Comparison of ENCODE assay signal across 18 cellular contexts in genomic region chr11:1295591-1295990, GRCh38. TPM values are rescaled to one million over a fixed set of nuclear protein-coding genes. Genes with fewer than 3 reads are reported as not detected.
DNase-seq lines count a peak whose midpoint lies in the region; ATAC-seq and TF ChIP-seq lines count a peak whose summit lies in the region.
"Had no signal": no experiment of that assay in that cellular context is flagged by ENCODE, and none has a peak within 500 bp of the region (broad histone marks: within the 10 kb centered on the region; RNA-seq: fewer than 3 reads in every experiment).

No MANE protein-coding gene starts in this region.

- H3K23ac ChIP-seq in trophoblast cell (ENCODE audit: low read length), result no peak overlapping the region

- H3K4me3 ChIP-seq in dorsolateral prefrontal cortex (peak overlapping the region in 2 of 59 donors; percentile 10 to 27), trophoblast cell (ENCODE audit: low read depth, low read length) (peak overlapping the region; percentile 27), upper lobe of right lung (no peak overlapping the region)
- H3K4me3 ChIP-seq: Peyer's patch had no signal

- H3K4me3 Mint-ChIP-seq in activated naive CD4-positive, alpha-beta T cell treated with anti-CD3 and anti-CD28 coated beads, Interleukin-2, amount 10 ng/mL, durations not matched to agents 7 days and 5 days, result no peak overlapping the region
- H3K4me3 Mint-ChIP-seq: B cell, HFFc6 had no signal

- no peak overlapping the region for H4K12ac ChIP-seq in trophoblast cell (ENCODE audit: low read depth, low read length)

- no peak overlapping the region for H2AK5ac ChIP-seq in trophoblast cell (ENCODE audit: low read length)

- H3K9me3 ChIP-seq in trophoblast cell (ENCODE audit: insufficient read depth, low read depth, low read length), result peaks cover 4% of the 10 kb centered on the region
- H3K9me3 ChIP-seq in upper lobe of right lung, result no peaks in the 10 kb centered on the region
- H3K9me3 ChIP-seq: Peyer's patch had no signal

- H2BK5ac ChIP-seq in trophoblast cell (ENCODE audit: low read depth, low read length, poor library complexity), result no peak overlapping the region

- H3K36me3 Mint-ChIP-seq in activated naive CD4-positive, alpha-beta T cell treated with anti-CD3 and anti-CD28 coated beads, Interleukin-2, amount 10 ng/mL, durations not matched to agents 7 days and 5 days, result peaks cover 4% of the 10 kb centered on the region

- H3K9me3 Mint-ChIP-seq in activated naive CD4-positive, alpha-beta T cell treated with anti-CD3 and anti-CD28 coated beads, Interleukin-2, amount 10 ng/mL, durations not matched to agents 7 days and 5 days, result no peaks in the 10 kb centered on the region
- H3K9me3 Mint-ChIP-seq: HFFc6 had no signal

- H2AFZ ChIP-seq in trophoblast cell (ENCODE audit: insufficient read depth, low read length, poor library complexity), result no peak overlapping the region

- H3K27ac ChIP-seq in dorsolateral prefrontal cortex (peak overlapping the region in 47 of 59 donors; percentile 3 to 86 (median 48)), trophoblast cell (ENCODE audit: low read depth, low read length) (no peak overlapping the region), upper lobe of right lung (no peak overlapping the region)
- H3K27ac ChIP-seq: Peyer's patch had no signal

- ATAC-seq in upper lobe of right lung (no peak), HG02852 (IDR thresholded peaks at IDR 0.05; ENCODE audit: unreplicated experiment) (no peak)

- no peak for TF ChIP-seq CTCF in dorsolateral prefrontal cortex (IDR thresholded peaks at IDR 0.05 in 54 of 56, conservative IDR thresholded peaks at IDR 0.05 in 2 of 56; ENCODE audit: low read depth in 1 of 56, partially characterized antibody in 56 of 56)
- no peak for TF ChIP-seq CTCF in upper lobe of right lung (IDR thresholded peaks at IDR 0.05)

- H3K4me2 ChIP-seq in trophoblast cell (ENCODE audit: low read length), result no peak overlapping the region

- H3K27me3 ChIP-seq in dorsolateral prefrontal cortex (no peaks in the 10 kb centered on the region), trophoblast cell (ENCODE audit: insufficient read depth, low read length) (no peaks in the 10 kb centered on the region), upper lobe of right lung (no peaks in the 10 kb centered on the region)
- H3K27me3 ChIP-seq: Peyer's patch had no signal

- DNase-seq in activated naive CD4-positive, alpha-beta T cell treated with anti-CD3 and anti-CD28 coated beads, Interleukin-2, amount 10 ng/mL, durations not matched to agents 7 days and 5 days, result peak; percentile 6
- DNase-seq in activated naive CD4-positive, alpha-beta T cell (lab: John Stamatoyannopoulos, UW), result no peak
- peak in 5 of 10 donors; percentile 19 to 55 (median 28) for DNase-seq in dorsolateral prefrontal cortex
- no peak for DNase-seq in trophoblast cell
- DNase-seq in upper lobe of right lung, result peak; percentile 62
- no peak for DNase-seq in stimulated activated CD4-positive, alpha-beta T cell treated with anti-CD3 and anti-CD28 coated beads, Interleukin-4, amount 100 ng/mL, for 4 hours
- DNase-seq: DMS79 treated with DMSO at 0.1 percent for 48 hours; HFFc6; KG1; NCI-H1105 treated with DMSO at 0.1 percent for 48 hours; NCI-H1694; NCI-H2081 treated with DMSO at 0.1 percent for 48 hours; NCI-H510A; NCI-H748 treated with DMSO at 0.1 percent for 48 hours; NK-92 treated with Interleukin-12 subunit alpha and Interleukin-12 subunit beta, amount 100 ng/mL, for 24 hours had no signal

- H3K9ac ChIP-seq in trophoblast cell (ENCODE audit: low read length), result no peak overlapping the region

- no peaks in the 10 kb centered on the region for H3K27me3 Mint-ChIP-seq in activated naive CD4-positive, alpha-beta T cell treated with anti-CD3 and anti-CD28 coated beads, Interleukin-2, amount 10 ng/mL, durations not matched to agents 7 days and 5 days
- H3K27me3 Mint-ChIP-seq: B cell had no signal

- peaks cover 6% of the 10 kb centered on the region in 2 experiments for H3K4me1 ChIP-seq in trophoblast cell (ENCODE audit: control insufficient read depth in 1 of 2, insufficient read depth in 2 of 2, low read length in 2 of 2)
- H3K4me1 ChIP-seq in upper lobe of right lung, result peaks cover 32% of the 10 kb centered on the region

- H3K4me1 Mint-ChIP-seq in activated naive CD4-positive, alpha-beta T cell treated with anti-CD3 and anti-CD28 coated beads, Interleukin-2, amount 10 ng/mL, durations not matched to agents 7 days and 5 days, result no peaks in the 10 kb centered on the region

- H3K27ac Mint-ChIP-seq in activated naive CD4-positive, alpha-beta T cell treated with anti-CD3 and anti-CD28 coated beads, Interleukin-2, amount 10 ng/mL, durations not matched to agents 7 days and 5 days, result no peak overlapping the region
- H3K27ac Mint-ChIP-seq: B cell, HFFc6 had no signal

- no peak overlapping the region for H3K4ac ChIP-seq in trophoblast cell (ENCODE audit: low read depth, low read length)

- peaks cover 5% of the 10 kb centered on the region for H3K79me2 ChIP-seq in trophoblast cell (ENCODE audit: control insufficient read depth, insufficient read depth, low read length, poor library complexity)

- no CpG with 5 or more reads among the region's 23 CpGs for WGBS in trophoblast cell (ENCODE audit: extremely low coverage, insufficient coverage, insufficient read length)

- H3K18ac ChIP-seq in trophoblast cell (ENCODE audit: low read length), result peak overlapping the region; percentile 19

- no peaks in the 10 kb centered on the region for H3K79me1 ChIP-seq in trophoblast cell (ENCODE audit: low read length)

- no peak overlapping the region for H4K91ac ChIP-seq in trophoblast cell (ENCODE audit: low read depth, low read length)

- H3K14ac ChIP-seq in trophoblast cell (ENCODE audit: low read length), result no peak overlapping the region

- no peak overlapping the region for H2BK120ac ChIP-seq in trophoblast cell (ENCODE audit: insufficient read depth, low read length, poor library complexity)

- H4K8ac ChIP-seq in trophoblast cell (ENCODE audit: low read depth, low read length), result no peak overlapping the region

- CTCF ChIA-PET in activated naive CD4-positive, alpha-beta T cell treated with anti-CD3 and anti-CD28 coated beads, Interleukin-2, amount 10 ng/mL, durations not matched to agents 7 days and 5 days (lab: Charles Lee), result no interaction called here

- peaks cover 56 to 60% of the 10 kb centered on the region in 2 experiments for H3K36me3 ChIP-seq in trophoblast cell (ENCODE audit: control insufficient read depth in 1 of 2, insufficient read depth in 2 of 2, low read length in 2 of 2)
- H3K36me3 ChIP-seq in upper lobe of right lung, result peaks cover 20% of the 10 kb centered on the region

- intact Hi-C loops in dorsolateral prefrontal cortex (cut with DNase I), result loop anchor here in 1 of 2 donors (5.0 kb wide), 1 partner anchor 217 kb away; no protein-coding TSS in a partner anchor
- intact Hi-C loops in upper lobe of right lung (cut with DNase I), result no loop called here

- no peak overlapping the region for H2BK12ac ChIP-seq in trophoblast cell (ENCODE audit: low read length)

RNA-seq across cellular contexts. Expression of gene TOLLIP, which starts 13.8 kb away (rescaled TPM):
- total RNA-seq in dorsolateral prefrontal cortex, result 100 to 1,000 TPM; 129 to 348 (median 261) TPM
- polyA plus RNA-seq in trophoblast cell (2013), result 31.6 and 33.1 TPM in 2 replicates
- total RNA-seq in upper lobe of right lung, result 71.1 TPM

Comparison
In these comparisons a context has a peak if more than half of its experiments do, and no peak if none do; other contexts are left out.
1. DNase-seq: peak in activated naive CD4-positive, alpha-beta T cell treated with anti-CD3 and anti-CD28 coated beads, Interleukin-2, amount 10 ng/mL, durations not matched to agents 7 days and 5 days (single experiment) and upper lobe of right lung (single experiment); none in activated naive CD4-positive, alpha-beta T cell (0 of 4), trophoblast cell (0 of 2) and stimulated activated CD4-positive, alpha-beta T cell treated with anti-CD3 and anti-CD28 coated beads, Interleukin-4, amount 100 ng/mL, for 4 hours (0 of 2).
2. H3K27ac ChIP-seq: peak in dorsolateral prefrontal cortex (47 of 59); none in trophoblast cell (single experiment) and upper lobe of right lung (single experiment).